11 cellular contexts compared by ENCODE assay signal in the genomic region with DNA sequence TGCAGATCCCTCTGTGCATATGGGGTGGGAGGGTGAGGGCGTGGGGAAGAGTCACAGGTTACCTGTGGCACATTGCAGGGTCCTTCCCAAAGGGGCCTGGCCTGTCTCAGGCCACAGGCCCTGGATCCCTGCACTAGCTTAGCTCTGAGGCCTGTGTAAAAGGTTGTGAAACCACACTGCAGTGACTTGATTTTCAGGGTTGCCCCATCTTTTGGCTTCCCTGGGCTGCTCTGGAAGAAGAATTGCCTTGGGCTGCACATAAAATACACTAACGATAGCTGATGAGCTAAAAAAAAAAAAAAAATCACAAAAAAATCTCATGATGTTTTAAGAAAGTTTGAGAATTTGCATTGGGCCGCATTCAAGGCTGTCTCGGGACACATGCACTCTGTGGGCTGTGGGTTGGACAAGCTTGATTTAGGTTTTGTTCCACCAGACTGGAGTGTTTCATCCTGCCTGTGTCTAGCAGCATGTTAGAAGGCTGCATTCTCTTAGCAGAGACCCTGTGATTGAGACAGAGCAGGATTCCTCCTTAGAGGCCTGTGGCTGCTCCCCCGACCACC. TPM values are rescaled to one million over a fixed set of nuclear protein-coding genes. Genes with fewer than 3 reads are reported as not detected.
DNase-seq lines count a peak whose midpoint lies in the region; ATAC-seq, FAIRE-seq and TF ChIP-seq lines count a peak whose summit lies in the region.
"Had no signal": no experiment of that assay in that cellular context is flagged by ENCODE, and none has a peak within 500 bp of the region (broad histone marks: within the 10 kb centered on the region; RNA-seq: fewer than 3 reads in every experiment).

No MANE protein-coding gene starts in this region.

- TF ChIP-seq CTCF in epithelial cell of esophagus (IDR thresholded peaks at IDR 0.05; ENCODE audit: insufficient read depth, low read depth, low read length, missing control alignments): no peak

- peak overlapping the region; percentile 4 for H3K18ac ChIP-seq in trophoblast cell (ENCODE audit: low read length)

- H3K27me3 ChIP-seq in HUES64 (ENCODE audit: insufficient read depth, low read length) (no peaks in the 10 kb centered on the region), trophoblast cell (ENCODE audit: insufficient read depth, low read length) (no peaks in the 10 kb centered on the region)

- no peak for DNase-seq in GM12891 (ENCODE audit: insufficient read length, low spot score)
- peak; percentile 24 for DNase-seq in epithelial cell of esophagus (ENCODE audit: low read depth)
- no peak for DNase-seq in trophoblast cell
- DNase-seq in NCI-H524 treated with DMSO at 0.1 percent for 48 hours (lab: John Stamatoyannopoulos, UW): no peak
- no peak for DNase-seq in anterior cingulate cortex (lab: John Stamatoyannopoulos, UW)
- DNase-seq: activated CD4-positive, alpha-beta T cell treated with anti-CD3 and anti-CD28 coated beads for 48 hours; NCI-H1092 treated with DMSO at 0.1 percent for 48 hours; substantia nigra had no signal

- no peak overlapping the region for H2AK5ac ChIP-seq in trophoblast cell (ENCODE audit: low read length)

- H3K4me1 ChIP-seq in HUES64 (ENCODE audit: insufficient read depth, low read length): peaks cover 17% of the 10 kb centered on the region
- H3K4me1 ChIP-seq in trophoblast cell (ENCODE audit: control insufficient read depth in 1 of 2, insufficient read depth in 2 of 2, low read length in 2 of 2): peaks cover 10 to 15% of the 10 kb centered on the region in 2 experiments

- FAIRE-seq in GM12891 (lab: Jason Lieb, UNC): peak; percentile 79

- H3K79me1 ChIP-seq in trophoblast cell (ENCODE audit: low read length): peaks cover 18% of the 10 kb centered on the region

- H3K9me3 ChIP-seq in HUES64 (ENCODE audit: insufficient read depth, low read depth, low read length) (no peaks in the 10 kb centered on the region), trophoblast cell (ENCODE audit: insufficient read depth, low read depth, low read length) (no peaks in the 10 kb centered on the region)

- peak overlapping the region; percentile 28 for H4K91ac ChIP-seq in trophoblast cell (ENCODE audit: low read depth, low read length)

- no peak overlapping the region for H2AFZ ChIP-seq in trophoblast cell (ENCODE audit: insufficient read depth, low read length, poor library complexity)

- H3K4me3 ChIP-seq in HUES64 (ENCODE audit: low read length): peak overlapping the region; percentile 8; the same call in 1 of the 2 replicates
- H3K4me3 ChIP-seq in epithelial cell of esophagus (ENCODE audit: low read length): no peak overlapping the region
- H3K4me3 ChIP-seq in trophoblast cell (ENCODE audit: low read depth, low read length): no peak overlapping the region

- peak overlapping the region; percentile 99 for H3K27ac ChIP-seq in HUES64 (ENCODE audit: low read depth, low read length)
- H3K27ac ChIP-seq in trophoblast cell (ENCODE audit: low read depth, low read length): peak overlapping the region; percentile 81

- H3K23ac ChIP-seq in trophoblast cell (ENCODE audit: low read length): no peak overlapping the region

- peak overlapping the region; percentile 90 for H2BK5ac ChIP-seq in trophoblast cell (ENCODE audit: low read depth, low read length, poor library complexity)

- 32% methylated on average over 4 of the region's 5 CpGs for WGBS in HUES64
- WGBS in trophoblast cell (ENCODE audit: extremely low coverage, insufficient coverage, insufficient read length): no CpG with 5 or more reads among the region's 5 CpGs

- peak overlapping the region; percentile 87 for H2BK12ac ChIP-seq in trophoblast cell (ENCODE audit: low read length)

- H3K9ac ChIP-seq in HUES64 (ENCODE audit: low read depth, low read length) (peak overlapping the region; percentile 83), trophoblast cell (ENCODE audit: low read length) (no peak overlapping the region)

- H3K36me3 ChIP-seq in HUES64 (ENCODE audit: insufficient read depth, low read length) (peaks cover 3% of the 10 kb centered on the region), trophoblast cell (ENCODE audit: control insufficient read depth in 1 of 2, insufficient read depth in 2 of 2, low read length in 2 of 2) (no peaks in the 10 kb centered on the region)

- H3K79me2 ChIP-seq in trophoblast cell (ENCODE audit: control insufficient read depth, insufficient read depth, low read length, poor library complexity): peaks cover 2% of the 10 kb centered on the region

- H2BK120ac ChIP-seq in trophoblast cell (ENCODE audit: insufficient read depth, low read length, poor library complexity): peak overlapping the region; percentile 68

- no peak for TF ChIP-seq POLR2A in GM12891 (IDR thresholded peaks at IDR 0.05; ENCODE audit: low read depth, low read length)

- no peak overlapping the region for H3K4ac ChIP-seq in trophoblast cell (ENCODE audit: low read depth, low read length)

- H3K4me2 ChIP-seq in trophoblast cell (ENCODE audit: low read length): no peak overlapping the region

- ATAC-seq in GM21381 (IDR thresholded peaks at IDR 0.05; ENCODE audit: unreplicated experiment) (no peak), HG02884 (IDR thresholded peaks at IDR 0.05; ENCODE audit: unreplicated experiment) (no peak)

- peak overlapping the region; percentile 70 for H4K8ac ChIP-seq in trophoblast cell (ENCODE audit: low read depth, low read length)

- H4K12ac ChIP-seq in trophoblast cell (ENCODE audit: low read depth, low read length): no peak overlapping the region

- H3K14ac ChIP-seq in trophoblast cell (ENCODE audit: low read length): peak overlapping the region; percentile 3

TF ChIP-seq in GM12891, 5 proteins besides CTCF, POLR2A, EP300 and RAD21:
- TF ChIP-seq PAX5 (IDR thresholded peaks at IDR 0.05; ENCODE audit: insufficient read depth, low read length, severe bottlenecking) (no peak), TAF1 (IDR thresholded peaks at IDR 0.05; ENCODE audit: low read depth, low read length) (no peak), POU2F2 (IDR thresholded peaks at IDR 0.05; ENCODE audit: low read depth, low read length) (no peak), SPI1 (IDR thresholded peaks at IDR 0.05; ENCODE audit: low read depth, low read length) (no peak), POLR2AphosphoS5 (IDR thresholded peaks at IDR 0.05; ENCODE audit: low read depth, low read length) (no peak)
TF ChIP-seq in GM12891: peak in this region for 0.

RNA-seq across cellular contexts. Expression of gene TREH, which starts 35.9 kb away (rescaled TPM):
- polyA plus RNA-seq in GM12891 (2012; ENCODE audit: low read depth, missing spikeins): not detected
- polyA plus RNA-seq in HUES64 (2013, experiment 1 of 2): not detected
- not detected for polyA plus RNA-seq in HUES64 (2013, experiment 2 of 2)
- polyA plus RNA-seq in trophoblast cell (2013): 0.33 and 0.39 TPM in 2 replicates
